1 cellular context compared by ENCODE assay signal in the genomic region with DNA sequence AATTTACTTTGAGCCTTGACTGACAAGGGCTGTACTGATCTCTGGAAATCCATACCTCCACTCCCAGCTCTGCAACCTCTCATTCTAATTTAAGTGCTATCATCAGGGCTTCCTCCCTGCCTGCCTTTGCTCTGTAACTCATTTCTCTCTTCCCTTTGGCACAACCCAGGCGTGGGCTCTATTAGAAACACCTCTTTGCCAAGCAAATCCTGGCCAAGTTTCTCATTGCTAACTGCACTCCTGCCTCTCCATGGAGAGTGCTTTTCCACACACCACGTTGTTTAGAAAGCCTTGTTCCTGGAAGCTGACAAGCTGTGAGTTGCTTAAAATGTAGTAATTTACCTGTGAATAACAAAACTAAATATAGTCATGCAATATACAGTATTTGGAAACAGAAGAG.
TF ChIP-seq lines count a peak whose summit lies in the region.

No MANE protein-coding gene starts in this region.

TF ChIP-seq in HCT116, 20 proteins besides CTCF, POLR2A, EP300 and RAD21 (continued from another document):
- TF ChIP-seq SRF (IDR thresholded peaks at IDR 0.05; ENCODE audit: low read depth) = no peak
- TF ChIP-seq, protein P1, sequence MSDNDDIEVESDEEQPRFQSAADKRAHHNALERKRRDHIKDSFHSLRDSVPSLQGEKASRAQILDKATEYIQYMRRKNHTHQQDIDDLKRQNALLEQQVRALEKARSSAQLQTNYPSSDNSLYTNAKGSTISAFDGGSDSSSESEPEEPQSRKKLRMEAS (IDR thresholded peaks at IDR 0.05) = no peak
- no peak for TF ChIP-seq CBX3 (IDR thresholded peaks at IDR 0.05; ENCODE audit: low read depth)
- TF ChIP-seq FOSL1 (IDR thresholded peaks at IDR 0.05; ENCODE audit: low read depth) = no peak
- no peak for TF ChIP-seq EZH2phosphoT487 (IDR thresholded peaks at IDR 0.05; ENCODE audit: borderline replicate concordance)
- TF ChIP-seq YY1 (IDR thresholded peaks at IDR 0.05; ENCODE audit: extremely low read depth, insufficient replicate concordance, low read depth, low read length) = no peak
- TF ChIP-seq, protein P2, sequence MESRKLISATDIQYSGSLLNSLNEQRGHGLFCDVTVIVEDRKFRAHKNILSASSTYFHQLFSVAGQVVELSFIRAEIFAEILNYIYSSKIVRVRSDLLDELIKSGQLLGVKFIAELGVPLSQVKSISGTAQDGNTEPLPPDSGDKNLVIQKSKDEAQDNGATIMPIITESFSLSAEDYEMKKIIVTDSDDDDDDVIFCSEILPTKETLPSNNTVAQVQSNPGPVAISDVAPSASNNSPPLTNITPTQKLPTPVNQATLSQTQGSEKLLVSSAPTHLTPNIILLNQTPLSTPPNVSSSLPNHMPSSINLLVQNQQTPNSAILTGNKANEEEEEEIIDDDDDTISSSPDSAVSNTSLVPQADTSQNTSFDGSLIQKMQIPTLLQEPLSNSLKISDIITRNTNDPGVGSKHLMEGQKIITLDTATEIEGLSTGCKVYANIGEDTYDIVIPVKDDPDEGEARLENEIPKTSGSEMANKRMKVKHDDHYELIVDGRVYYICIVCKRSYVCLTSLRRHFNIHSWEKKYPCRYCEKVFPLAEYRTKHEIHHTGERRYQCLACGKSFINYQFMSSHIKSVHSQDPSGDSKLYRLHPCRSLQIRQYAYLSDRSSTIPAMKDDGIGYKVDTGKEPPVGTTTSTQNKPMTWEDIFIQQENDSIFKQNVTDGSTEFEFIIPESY (IDR thresholded peaks at IDR 0.05; ENCODE audit: extremely low read depth, insufficient replicate concordance, low read length) = no peak
